Comparison of ENCODE assay signal across 18 cellular contexts in the genomic region with DNA sequence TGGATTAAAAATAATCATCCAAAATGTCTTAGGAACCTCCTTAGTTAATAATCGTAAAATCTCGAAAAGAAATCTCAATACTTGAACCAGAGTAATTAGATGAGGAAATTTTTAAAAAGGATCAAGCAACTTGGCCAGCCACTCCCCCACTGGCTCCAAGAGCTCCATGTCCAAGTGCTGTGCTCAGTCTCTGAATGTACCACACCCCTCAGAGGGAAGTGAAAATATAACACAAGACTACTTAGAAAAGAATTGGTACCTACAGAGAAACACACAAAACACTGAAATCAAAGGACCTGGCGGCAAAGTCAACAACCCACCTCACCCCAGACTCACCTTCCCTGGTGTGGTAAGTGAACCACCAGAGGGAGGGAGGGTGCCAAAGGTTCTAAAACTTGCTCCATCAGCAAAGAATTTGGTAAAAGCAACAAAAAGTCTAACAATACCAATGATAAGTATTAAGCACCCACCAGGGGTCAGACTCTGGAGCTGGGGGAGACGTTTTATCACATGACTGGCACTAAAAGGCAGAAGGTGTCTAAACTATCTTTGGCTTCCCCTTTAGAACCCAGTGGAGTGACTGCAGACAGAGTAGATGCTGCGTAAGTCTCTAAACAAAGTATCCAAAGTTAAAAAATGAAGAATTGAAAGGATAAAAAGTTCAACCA. TPM values are rescaled to one million over a fixed set of nuclear protein-coding genes. Genes with fewer than 3 reads are reported as not detected.
A peak's percentile ranks its signal among the peaks of the same experiment; 100 is the strongest.
DNase-seq lines count a peak whose midpoint lies in the region; ATAC-seq and TF ChIP-seq lines count a peak whose summit lies in the region.
"Had no signal": no experiment of that assay in that cellular context is flagged by ENCODE, and none has a peak within 500 bp of the region (broad histone marks: within the 10 kb centered on the region; RNA-seq: fewer than 3 reads in every experiment).

No MANE protein-coding gene starts in this region.

- no peak overlapping the region for H3K4me3 ChIP-seq in naive thymus-derived CD4-positive, alpha-beta T cell (ENCODE audit: low read length)
- H3K4me3 ChIP-seq in upper lobe of left lung = no peak overlapping the region
- H3K4me3 ChIP-seq: heart right ventricle had no signal

- peak overlapping the region; percentile 4 to 74 for H3K27ac Mint-ChIP-seq in effector memory CD8-positive, alpha-beta T cell
- no peak overlapping the region for H3K27ac Mint-ChIP-seq in naive thymus-derived CD4-positive, alpha-beta T cell

- DNase-seq in effector memory CD8-positive, alpha-beta T cell = no peak
- DNase-seq in naive thymus-derived CD4-positive, alpha-beta T cell = peak in 1 of 9 donors; percentile 6
- DNase-seq in NCI-H345 (lab: John Stamatoyannopoulos, UW) (no peak), GDM1 (lab: John Stamatoyannopoulos, UW) (no peak), upper lobe of left lung (no peak)
- DNase-seq: activated CD8-positive, alpha-beta memory T cell treated with anti-CD3 and anti-CD28 coated beads, Interleukin-2, amount 50 U/mL, for 4 hours; aorta; cerebellar nuclear complex; H7; heart right ventricle; KG1; NCI-H1417 treated with DMSO at 0.1 percent for 48 hours; NCI-H446; substantia nigra had no signal

- TF ChIP-seq POLR2A in upper lobe of left lung (IDR thresholded peaks at IDR 0.05) = no peak

- intact Hi-C loops in naive thymus-derived CD4-positive, alpha-beta T cell (cut with micrococcal nuclease) = no loop called here

- no peaks in the 10 kb centered on the region for H3K4me1 ChIP-seq in naive thymus-derived CD4-positive, alpha-beta T cell (ENCODE audit: control insufficient read depth in 2 of 2, insufficient read depth in 2 of 2, low read length in 2 of 2)
- peaks cover 0 to 5% (median 2%) of the 10 kb centered on the region in 4 donors for H3K4me1 ChIP-seq in upper lobe of left lung

- POLR2A ChIA-PET in naive thymus-derived CD4-positive, alpha-beta T cell (lab: Charles Lee) = no interaction called here

- H3K27me3 ChIP-seq in naive thymus-derived CD4-positive, alpha-beta T cell (ENCODE audit: control insufficient read depth in 2 of 2, insufficient read depth in 2 of 2, low read length in 2 of 2) = no peaks in the 10 kb centered on the region
- H3K27me3 ChIP-seq in upper lobe of left lung = no peaks in the 10 kb centered on the region
- H3K27me3 ChIP-seq: heart right ventricle had no signal

- WGBS in upper lobe of left lung, 2 donors = 80 to 81% methylated on average over 5 of the region's 5 CpGs

- H3K4me3 Mint-ChIP-seq in effector memory CD8-positive, alpha-beta T cell = no peak overlapping the region
- no peak overlapping the region for H3K4me3 Mint-ChIP-seq in naive thymus-derived CD4-positive, alpha-beta T cell

- no peaks in the 10 kb centered on the region for H3K9me3 ChIP-seq in naive thymus-derived CD4-positive, alpha-beta T cell (ENCODE audit: control insufficient read depth in 2 of 3, low read length in 3 of 3)
- H3K9me3 ChIP-seq in upper lobe of left lung = no peaks in the 10 kb centered on the region
- H3K9me3 ChIP-seq: heart right ventricle had no signal

- peaks cover 87% of the 10 kb centered on the region for H3K36me3 Mint-ChIP-seq in effector memory CD8-positive, alpha-beta T cell (ENCODE audit: insufficient read depth)
- H3K36me3 Mint-ChIP-seq in naive thymus-derived CD4-positive, alpha-beta T cell = peaks cover 16 to 82% (median 42%) of the 10 kb centered on the region in 5 donors

- no peaks in the 10 kb centered on the region for H3K27me3 Mint-ChIP-seq in effector memory CD8-positive, alpha-beta T cell
- no peaks in the 10 kb centered on the region for H3K27me3 Mint-ChIP-seq in naive thymus-derived CD4-positive, alpha-beta T cell

- H3K4me1 Mint-ChIP-seq in effector memory CD8-positive, alpha-beta T cell (ENCODE audit: low read depth in 2 of 2) = peaks cover 15 to 34% of the 10 kb centered on the region in 2 donors
- peaks cover 8 to 38% (median 19%) of the 10 kb centered on the region in 7 donors for H3K4me1 Mint-ChIP-seq in naive thymus-derived CD4-positive, alpha-beta T cell

- peak; percentile 10; the same call in 1 of the 2 replicates for TF ChIP-seq CTCF in C4-2B (conservative IDR thresholded peaks at IDR 0.05)
- no peak for TF ChIP-seq CTCF in upper lobe of left lung (IDR thresholded peaks at IDR 0.05)

- CTCF ChIA-PET in naive thymus-derived CD4-positive, alpha-beta T cell (lab: Charles Lee) = no interaction called here

- H3K27ac ChIP-seq in C4-2B (no peak overlapping the region; the same call in 1 of the 2 replicates), upper lobe of left lung (no peak overlapping the region)
- H3K27ac ChIP-seq in naive thymus-derived CD4-positive, alpha-beta T cell (ENCODE audit: low read depth, low read length) = no peak overlapping the region
- H3K27ac ChIP-seq: heart right ventricle had no signal

- ATAC-seq in HG02678 (IDR thresholded peaks at IDR 0.05; ENCODE audit: unreplicated experiment) (peak; percentile 40), upper lobe of left lung (ENCODE audit: low FRiP score in 2 of 2) (no peak), HG02798 (IDR thresholded peaks at IDR 0.05; ENCODE audit: poor library complexity, unreplicated experiment) (no peak)
- peak; percentile 29 for ATAC-seq in effector memory CD8-positive, alpha-beta T cell (replicated peaks)
- ATAC-seq in naive thymus-derived CD4-positive, alpha-beta T cell = peak; percentile 34
- ATAC-seq: heart right ventricle, sciatic nerve had no signal

- no peak for TF ChIP-seq EP300 in upper lobe of left lung (IDR thresholded peaks at IDR 0.05)

- peaks cover 30 to 88% (median 37%) of the 10 kb centered on the region in 3 experiments for H3K36me3 ChIP-seq in naive thymus-derived CD4-positive, alpha-beta T cell (ENCODE audit: control insufficient read depth in 2 of 3, insufficient read depth in 3 of 3, low read length in 3 of 3)
- H3K36me3 ChIP-seq in upper lobe of left lung = peaks cover 11 to 91% (median 54%) of the 10 kb centered on the region in 4 donors

- H3K9me3 Mint-ChIP-seq in effector memory CD8-positive, alpha-beta T cell = no peaks in the 10 kb centered on the region
- H3K9me3 Mint-ChIP-seq in naive thymus-derived CD4-positive, alpha-beta T cell = no peaks in the 10 kb centered on the region

RNA-seq across cellular contexts. Expression of a gene that starts 14.0 kb away (rescaled TPM):
- total RNA-seq in naive thymus-derived CD4-positive, alpha-beta T cell = 100 to 1,000 TPM; 104 to 220 (median 132) TPM
- polyA plus RNA-seq in naive thymus-derived CD4-positive, alpha-beta T cell = 100 to 1,000 TPM; 115 to 117 TPM
- total RNA-seq in upper lobe of left lung = 10 to 100 TPM; 32.8 to 50.3 (median 40.1) TPM

Comparison
In these comparisons a context has a peak if more than half of its experiments do, and no peak if none do; other contexts are left out.
1. ATAC-seq: peak in HG02678 (single experiment), effector memory CD8-positive, alpha-beta T cell (single experiment) and naive thymus-derived CD4-positive, alpha-beta T cell (single experiment); none in upper lobe of left lung (0 of 2) and HG02798 (single experiment).
2. H3K27ac Mint-ChIP-seq: peak in effector memory CD8-positive, alpha-beta T cell (2 of 2); none in naive thymus-derived CD4-positive, alpha-beta T cell (0 of 9).